ENCODE assay signal across 17 cellular contexts in genomic region chr6:21111399-21111725, GRCh38.
A peak's percentile ranks its signal among the peaks of the same experiment; 100 is the strongest.
DNase-seq lines count a peak whose midpoint lies in the region; ATAC-seq and TF ChIP-seq lines count a peak whose summit lies in the region.
"Had no signal": no experiment of that assay in that cellular context is flagged by ENCODE, and none has a peak within 500 bp of the region (broad histone marks: within the 10 kb centered on the region; RNA-seq: fewer than 3 reads in every experiment).

No MANE protein-coding gene starts in this region.

- peak overlapping the region in 1 of 3 donors; percentile 62 for H3K27ac ChIP-seq in right lobe of liver
- H3K27ac ChIP-seq: BLaER1 treated with 17β-estradiol and CSF1 and Interleukin-3, amounts not matched to agents 10 nM and 100 nM; dorsolateral prefrontal cortex had no signal

- TF ChIP-seq CTCF in WTC11 (IDR thresholded peaks at IDR 0.05) (no peak), right lobe of liver (IDR thresholded peaks at IDR 0.05) (no peak)

- 36% methylated on average over 1 of the region's 1 CpG for WGBS in right lobe of liver (ENCODE audit: insufficient coverage, low coverage, low lambda C conversion rate, missing lambda C conversion rate)

- intact Hi-C loops in right lobe of liver (cut with DNase I) = no loop called here

- peaks cover 41% of the 10 kb centered on the region for H3K4me1 Mint-ChIP-seq in WTC11

- no peak overlapping the region for H3K4me3 Mint-ChIP-seq in WTC11
- H3K4me3 Mint-ChIP-seq: nephron progenitor cell had no signal

- peak; percentile 76 for ATAC-seq in WTC11
- peak; percentile 84 to 96 (median 89) for ATAC-seq in right lobe of liver
- no peak for ATAC-seq in HG03342 (IDR thresholded peaks at IDR 0.05; ENCODE audit: unreplicated experiment)
- ATAC-seq in GM18505 (IDR thresholded peaks at IDR 0.05; ENCODE audit: unreplicated experiment) = no peak
- ATAC-seq: activated CD4-positive, CD25-positive, alpha-beta regulatory T cell treated with anti-CD3 and anti-CD28 coated beads, Interleukin-2, amount 50 U/mL, for 24 hours had no signal

- CTCF ChIA-PET in WTC11 (lab: Charles Lee) = no interaction called here

- H3K9me3 ChIP-seq in right lobe of liver = no peaks in the 10 kb centered on the region
- H3K9me3 ChIP-seq: SK-N-SH had no signal

- no peaks in the 10 kb centered on the region for H3K36me3 Mint-ChIP-seq in WTC11

- H3K27me3 ChIP-seq in right lobe of liver = no peaks in the 10 kb centered on the region
- H3K27me3 ChIP-seq: BLaER1 treated with 17β-estradiol and CSF1 and Interleukin-3, amounts not matched to agents 10 nM and 100 nM; dorsolateral prefrontal cortex had no signal

- no peaks in the 10 kb centered on the region for H3K27me3 Mint-ChIP-seq in WTC11 (ENCODE audit: low read depth)

- H3K4me3 ChIP-seq in right lobe of liver = no peak overlapping the region
- H3K4me3 ChIP-seq: BLaER1 treated with 17β-estradiol and CSF1 and Interleukin-3, amounts not matched to agents 10 nM and 100 nM; dorsolateral prefrontal cortex; skin epidermis had no signal

- peaks cover 0 to 16% (median 0%) of the 10 kb centered on the region in 4 donors for H3K4me1 ChIP-seq in right lobe of liver

- DNase-seq in ELF-1 (ENCODE audit: low read depth, low spot score) = peak; percentile 51
- DNase-seq in NCI-H1417 treated with DMSO at 0.1 percent for 48 hours (lab: John Stamatoyannopoulos, UW) = peak; percentile 76
- no peak for DNase-seq in WTC11 (ENCODE audit: low spot score)
- DNase-seq in right lobe of liver = peak in 1 of 3 donors; percentile 55
- DNase-seq in midbrain (lab: John Stamatoyannopoulos, UW) = no peak
- DNase-seq in NCI-H187 (lab: John Stamatoyannopoulos, UW) = no peak
- DNase-seq: dorsolateral prefrontal cortex, kidney glomerular epithelial cell, NCI-H524, nephron progenitor cell, SK-N-SH, substantia nigra had no signal

- POLR2A ChIA-PET in WTC11 (lab: Charles Lee) = no interaction called here

- H3K36me3 ChIP-seq in right lobe of liver = no peaks in the 10 kb centered on the region
- H3K36me3 ChIP-seq: BLaER1 treated with 17β-estradiol and CSF1 and Interleukin-3, amounts not matched to agents 10 nM and 100 nM had no signal

- TF ChIP-seq POLR2A in right lobe of liver (IDR thresholded peaks at IDR 0.05) (no peak), GM18505 (IDR thresholded peaks at IDR 0.05; ENCODE audit: borderline replicate concordance, extremely low read depth, insufficient read depth, insufficient read length) (no peak)

- peak overlapping the region; percentile 75 for H3K27ac Mint-ChIP-seq in WTC11
- H3K27ac Mint-ChIP-seq: nephron progenitor cell had no signal

- H3K9me3 Mint-ChIP-seq in WTC11 = no peaks in the 10 kb centered on the region

TF ChIP-seq in WTC11, 78 proteins besides CTCF, POLR2A, EP300 and RAD21:
- TF ChIP-seq ZNF138 (CRISPR knock-in tag; conservative IDR thresholded peaks at IDR 0.05) (no peak), GABPB1 (CRISPR knock-in tag; IDR thresholded peaks at IDR 0.05) (peak; percentile 71)

Comparison
In these comparisons a context has a peak if more than half of its experiments do, and no peak if none do; other contexts are left out.
1. DNase-seq: peak in ELF-1 (single experiment) and NCI-H1417 treated with DMSO at 0.1 percent for 48 hours (single experiment); none in WTC11 (single experiment), midbrain (single experiment) and NCI-H187 (0 of 2).
2. ATAC-seq: peak in WTC11 (single experiment) and right lobe of liver (4 of 4); none in HG03342 (single experiment) and GM18505 (single experiment).